Comparison of ENCODE assay signal across 25 cellular contexts in genomic region chr11:15500643-15501042, GRCh38.
"Had no signal": no experiment of that assay in that cellular context is flagged by ENCODE, and none has a peak within 500 bp of the region (broad histone marks: within the 10 kb centered on the region; RNA-seq: fewer than 3 reads in every experiment).

No MANE protein-coding gene starts in this region.

- H3K4me3 ChIP-seq: colonic mucosa, esophagus squamous epithelium, heart right ventricle, lower lobe of right lung, smooth muscle cell, suprapubic skin, transverse colon, vagina had no signal

- H3K27me3 Mint-ChIP-seq: dendritic cell treated with granulocyte-macrophage colony-stimulating factor and Interleukin-4, amounts not matched to agents 40 ng/mL and 50 ng/mL, for 4 days; stimulated activated naive CD8-positive, alpha-beta T cell treated with anti-CD3 and anti-CD28 coated beads, Interleukin-15, amount 100 ng/mL, for 72 hours had no signal

- H3K9me3 Mint-ChIP-seq: dendritic cell treated with granulocyte-macrophage colony-stimulating factor and Interleukin-4, amounts not matched to agents 40 ng/mL and 50 ng/mL, for 4 days; neural crest cell; stimulated activated naive CD8-positive, alpha-beta T cell treated with anti-CD3 and anti-CD28 coated beads, Interleukin-15, amount 100 ng/mL, for 72 hours had no signal

- H3K27me3 ChIP-seq: colonic mucosa, esophagus squamous epithelium, heart right ventricle, suprapubic skin, transverse colon, vagina had no signal

- H3K4me1 Mint-ChIP-seq: natural killer cell; neural crest cell; stimulated activated naive CD8-positive, alpha-beta T cell treated with anti-CD3 and anti-CD28 coated beads, Interleukin-15, amount 100 ng/mL, for 72 hours had no signal

- H3K36me3 ChIP-seq: colonic mucosa, esophagus squamous epithelium, heart right ventricle, lower lobe of right lung, suprapubic skin, transverse colon, vagina had no signal

- H3K36me3 Mint-ChIP-seq: natural killer cell had no signal

- H3K27ac ChIP-seq: colonic mucosa, esophagus squamous epithelium, heart right ventricle, lower lobe of right lung, parathyroid adenoma, suprapubic skin, transverse colon, vagina had no signal

- DNase-seq: colonic mucosa; effector memory CD4-positive, alpha-beta T cell; erythroblast; esophagus squamous epithelium; foreskin melanocyte; glutamatergic neuron; heart right ventricle; hippocampal formation; left ventricle myocardium superior; lower lobe of right lung; natural killer cell; stimulated activated CD4-positive, alpha-beta T cell treated with anti-CD3 and anti-CD28 coated beads, Interleukin-12 subunit alpha, Interleukin-12 subunit beta, amount 100 ng/mL, for 4 hours; stimulated activated CD4-positive, alpha-beta T cell treated with anti-CD3 and anti-CD28 coated beads, Interleukin-1b, Interleukin-23, amount 100 ng/mL, for 48 hours; stimulated activated CD4-positive, alpha-beta T cell treated with anti-CD3 and anti-CD28 coated beads, Interleukin-4, amount 100 ng/mL, for 1 hour; stimulated activated CD8-positive, alpha-beta memory T cell treated with anti-CD3 and anti-CD28 coated beads, Interleukin-4, amount 100 ng/mL, for 48 hours; stimulated activated naive CD4-positive, alpha-beta T cell; stimulated activated naive CD8-positive, alpha-beta T cell treated with anti-CD3 and anti-CD28 coated beads, Interleukin-15, amount 100 ng/mL, for 72 hours; transverse colon had no signal

- H3K4me1 ChIP-seq: colonic mucosa, esophagus squamous epithelium, heart right ventricle, lower lobe of right lung, parathyroid adenoma, suprapubic skin, vagina had no signal

- H3K9me3 ChIP-seq: colonic mucosa, esophagus squamous epithelium, heart right ventricle, lower lobe of right lung, suprapubic skin, transverse colon, vagina had no signal

- H3K4me3 Mint-ChIP-seq: dendritic cell treated with granulocyte-macrophage colony-stimulating factor and Interleukin-4, amounts not matched to agents 40 ng/mL and 50 ng/mL, for 4 days; natural killer cell; neural crest cell; stimulated activated naive CD8-positive, alpha-beta T cell treated with anti-CD3 and anti-CD28 coated beads, Interleukin-15, amount 100 ng/mL, for 72 hours had no signal

- H3K27ac Mint-ChIP-seq: dendritic cell treated with granulocyte-macrophage colony-stimulating factor and Interleukin-4, amounts not matched to agents 40 ng/mL and 50 ng/mL, for 4 days; natural killer cell; progenitor cell of endocrine pancreas; stimulated activated naive CD8-positive, alpha-beta T cell treated with anti-CD3 and anti-CD28 coated beads, Interleukin-15, amount 100 ng/mL, for 72 hours had no signal
